ENCODE assay signal across 3 cellular contexts in genomic region chr1:25308168-25308567, GRCh38. TPM values are rescaled to one million over a fixed set of nuclear protein-coding genes. Genes with fewer than 3 reads are reported as not detected.
"Had no signal": no experiment of that assay in that cellular context is flagged by ENCODE, and none has a peak within 500 bp of the region (broad histone marks: within the 10 kb centered on the region; RNA-seq: fewer than 3 reads in every experiment).

No MANE protein-coding gene starts in this region.

RNA-seq across cellular contexts. Expression of gene RHD, which starts 35.9 kb away (rescaled TPM):
- total RNA-seq: HepG2, HT1080, IMR-90 had no signal
- polyA plus RNA-seq: HepG2, IMR-90 had no signal
